In the genomic region with DNA sequence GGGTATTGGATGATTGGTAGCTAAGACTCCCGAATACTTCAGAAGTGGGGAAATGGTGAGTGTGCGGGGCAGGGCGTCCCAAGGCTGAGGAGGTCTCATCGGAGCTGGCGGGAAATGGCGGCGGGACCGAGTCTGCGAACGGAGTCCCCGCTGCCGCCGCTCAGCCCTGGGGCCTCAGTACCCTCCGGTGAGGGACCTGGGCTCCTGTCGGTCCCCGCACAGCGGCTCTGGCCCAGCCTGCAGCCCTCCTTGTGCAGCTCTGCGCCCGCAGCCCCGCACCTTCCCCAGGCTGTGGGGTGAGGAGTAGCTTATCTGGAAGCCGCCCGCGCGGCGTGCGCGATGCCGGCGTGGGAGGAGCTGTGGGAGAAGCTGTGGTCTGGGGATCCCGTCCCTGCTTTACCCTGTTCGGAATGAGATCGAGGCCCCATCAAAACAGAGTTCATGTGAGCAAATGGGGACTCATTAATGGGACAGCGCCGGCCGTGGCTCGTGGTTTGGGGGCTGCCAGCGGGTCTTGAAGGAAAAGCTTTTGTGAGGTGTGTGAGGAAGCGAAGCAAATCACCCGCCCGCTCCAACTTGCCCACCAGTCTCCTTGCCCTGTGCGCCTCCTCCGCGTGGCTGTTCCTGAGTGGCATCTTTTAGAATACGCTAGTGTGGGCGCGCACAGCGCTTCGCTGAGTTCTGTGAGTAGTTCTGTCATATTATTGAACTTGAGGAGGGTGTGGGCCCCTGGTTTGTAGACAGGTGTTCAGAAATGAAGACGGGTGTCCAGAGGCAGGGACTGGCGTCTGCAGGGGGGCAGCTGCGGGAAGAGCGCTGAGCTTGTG, we compare ENCODE assay signal across 8 cellular contexts. TPM values are rescaled to one million over a fixed set of nuclear protein-coding genes. Genes with fewer than 3 reads are reported as not detected.
DNase-seq lines count a peak whose midpoint lies in the region; ATAC-seq and TF ChIP-seq lines count a peak whose summit lies in the region.

No MANE protein-coding gene starts in this region.

- no TSS peak for BruUV-seq in Calu3 (replicated peaks; lab: Mats Ljungman, UMichigan)

- H3K27me3 Mint-ChIP-seq in Calu3 (ENCODE audit: unreplicated experiment) (no peaks in the 10 kb centered on the region), glutamatergic neuron (ENCODE audit: unreplicated experiment) (peaks cover 2% of the 10 kb centered on the region)

- H3K27ac ChIP-seq in uterus, result peak overlapping the region; percentile 88 to 94

- H3K4me1 Mint-ChIP-seq in Calu3 (ENCODE audit: low read depth, unreplicated experiment), result peaks cover 15% of the 10 kb centered on the region
- H3K4me1 Mint-ChIP-seq in glutamatergic neuron (ENCODE audit: low read depth, unreplicated experiment), result peaks cover 9% of the 10 kb centered on the region

- TF ChIP-seq POLR2A in uterus (IDR thresholded peaks at IDR 0.05), result no peak

- H3K36me3 Mint-ChIP-seq in Calu3 (ENCODE audit: insufficient read depth, unreplicated experiment) (peaks cover 35% of the 10 kb centered on the region), glutamatergic neuron (ENCODE audit: unreplicated experiment) (peaks cover 16% of the 10 kb centered on the region)

- H3K27ac Mint-ChIP-seq in Calu3 (ENCODE audit: unreplicated experiment) (peak overlapping the region; percentile 77), glutamatergic neuron (ENCODE audit: unreplicated experiment) (peak overlapping the region; percentile 98)

- peak; percentile 46 for ATAC-seq in GM21528 (IDR thresholded peaks at IDR 0.05; ENCODE audit: low FRiP score, unreplicated experiment)

- intact Hi-C loops in Calu3 (cut with micrococcal nuclease; ENCODE audit: unreplicated experiment) (no loop called here), posterior cingulate gyrus (cut with DNase I) (loop anchor here (10.0 kb wide), 1 partner anchor 137 kb away; no protein-coding TSS in a partner anchor), uterus (cut with DNase I; ENCODE audit: low total_unique reads) (no loop called here)

- H3K9me3 Mint-ChIP-seq in Calu3 (ENCODE audit: low read depth, unreplicated experiment) (peaks cover 8% of the 10 kb centered on the region), glutamatergic neuron (ENCODE audit: unreplicated experiment) (peaks cover 12% of the 10 kb centered on the region)

- H3K36me3 ChIP-seq in MG63 (no peaks in the 10 kb centered on the region), uterus (no peaks in the 10 kb centered on the region)

- H3K4me1 ChIP-seq in uterus, result peaks cover 0 to 5% of the 10 kb centered on the region in 2 donors

- DNase-seq in Calu3, result no peak
- DNase-seq in MG63, result peak; percentile 9
- peak; percentile 11 to 36 for DNase-seq in activated T-helper 1 cell treated with anti-CD3 and anti-CD28 coated beads, Interleukin-2, amount 50 U/mL, for 16 hours (ENCODE audit: low read depth in 1 of 2, low spot score in 1 of 2)
- DNase-seq in glutamatergic neuron, result peak; percentile 58
- peak in 9 of 10 donors; percentile 18 to 88 (median 48) for DNase-seq in posterior cingulate gyrus
- DNase-seq in uterus, result peak; percentile 29 to 50
- no peak for DNase-seq in NCI-H187 (lab: John Stamatoyannopoulos, UW)

- H3K9me3 ChIP-seq in MG63, result no peaks in the 10 kb centered on the region; the same call in 1 of the 2 replicates
- H3K9me3 ChIP-seq in uterus, result no peaks in the 10 kb centered on the region

- H3K4me3 ChIP-seq in MG63 (peak overlapping the region; percentile 57), uterus (peak overlapping the region; percentile 60 to 90)

- TF ChIP-seq CTCF in Calu3 (IDR thresholded peaks at IDR 0.05; ENCODE audit: unreplicated experiment) (no peak), glutamatergic neuron (IDR thresholded peaks at IDR 0.05; ENCODE audit: partially characterized antibody, unreplicated experiment) (no peak), uterus (IDR thresholded peaks at IDR 0.05) (no peak)

- H3K4me3 Mint-ChIP-seq in Calu3 (ENCODE audit: low read depth, unreplicated experiment) (peak overlapping the region; percentile 96), glutamatergic neuron (ENCODE audit: unreplicated experiment) (peak overlapping the region; percentile 99)

- H3K27me3 ChIP-seq in MG63 (no peaks in the 10 kb centered on the region), uterus (no peaks in the 10 kb centered on the region)

- CTCF ChIA-PET in Calu3 (lab: Charles Lee), result interaction anchor here (0.6 kb wide), 1 partner anchor 213 kb away, joined by 7 read pairs; no protein-coding TSS in a partner anchor

RNA-seq across cellular contexts. Expression of a gene that starts 0.5 kb away (rescaled TPM):
- total RNA-seq in Calu3 (2022) (18.0 and 18.1 TPM in 2 replicates), glutamatergic neuron (ENCODE audit: unreplicated experiment) (22.0 TPM), uterus (10 to 100 TPM; 12.9 to 70.9 (median 32.2) TPM)
- 0.22 and 0.79 TPM in 2 replicates for total RNA-seq in MG63 (2014; rRNA removed; shearing (Covaris generic); ENCODE audit: low replicate concordance)

RNA-seq across cellular contexts. Expression of a gene that starts 32.9 kb away (rescaled TPM):
- not detected in 2 replicates for total RNA-seq in Calu3 (2022)
- total RNA-seq in MG63 (2014; rRNA removed; shearing (Covaris generic); ENCODE audit: low replicate concordance), result not detected in 2 replicates
- 1.3 TPM for total RNA-seq in glutamatergic neuron (ENCODE audit: unreplicated experiment)
- 1 to 10 TPM in 2 of 4 donors, not detected in 2; 1.6 to 6.6 TPM for total RNA-seq in uterus

Comparison
In these comparisons a context has a peak if more than half of its experiments do, and no peak if none do; other contexts are left out.
1. DNase-seq: peak in MG63 (single experiment), activated T-helper 1 cell treated with anti-CD3 and anti-CD28 coated beads, Interleukin-2, amount 50 U/mL, for 16 hours (2 of 2), glutamatergic neuron (single experiment), posterior cingulate gyrus (9 of 10) and uterus (2 of 2); none in Calu3 (single experiment) and NCI-H187 (0 of 2).